Comparison of ENCODE assay signal across 21 cellular contexts in genomic region chr4:156764846-156765245, GRCh38.
A peak's percentile ranks its signal among the peaks of the same experiment; 100 is the strongest.
DNase-seq lines count a peak whose midpoint lies in the region; ATAC-seq and TF ChIP-seq lines count a peak whose summit lies in the region.
"Had no signal": no experiment of that assay in that cellular context is flagged by ENCODE, and none has a peak within 500 bp of the region (broad histone marks: within the 10 kb centered on the region; RNA-seq: fewer than 3 reads in every experiment).

No MANE protein-coding gene starts in this region.

- peak overlapping the region; percentile 15; the same call in 1 of the 2 replicates for H4K5ac ChIP-seq in IMR-90 (ENCODE audit: low read depth, low read length)

- peak overlapping the region; percentile 61; the same call in 1 of the 2 replicates for H2BK120ac ChIP-seq in IMR-90 (ENCODE audit: low read depth, low read length)

- peak overlapping the region in 1 of 2 experiments; percentile 62; a peak in 1 of 4 replicates for H4K8ac ChIP-seq in IMR-90 (ENCODE audit: low read depth in 2 of 2, low read length in 2 of 2)

- H3K9me3 Mint-ChIP-seq in brain = peaks cover 0 to 2% (median 0%) of the 10 kb centered on the region in 5 experiments

- peaks cover 69% of the 10 kb centered on the region for H3K4me1 Mint-ChIP-seq in brain
- H3K4me1 Mint-ChIP-seq: B cell had no signal

- H4K91ac ChIP-seq in IMR-90 (ENCODE audit: insufficient read depth, low read depth, low read length) = no peak overlapping the region

- peak overlapping the region; percentile 77; the same call in 1 of the 2 replicates for H2AK5ac ChIP-seq in IMR-90 (ENCODE audit: low read depth, low read length)

- peak overlapping the region; percentile 86 for H2BK5ac ChIP-seq in IMR-90 (ENCODE audit: low read depth, low read length, poor library complexity, severe bottlenecking)

- peak overlapping the region in 3 of 5 experiments; percentile 0 to 30 (median 22) for H3K27ac Mint-ChIP-seq in brain
- H3K27ac Mint-ChIP-seq: B cell, CD14-positive monocyte had no signal

- peaks cover 3 to 15% of the 10 kb centered on the region in 2 experiments; a peak in 3 of 4 replicates for H3K79me1 ChIP-seq in IMR-90 (ENCODE audit: low read depth in 1 of 2, low read length in 2 of 2)

- H2AFZ ChIP-seq in IMR-90 (replicated peaks; ENCODE audit: low read length, poor library complexity) (no peak overlapping the region), osteoblast (ENCODE audit: low read length) (no peak overlapping the region)

- TF ChIP-seq CTCF in IMR-90 (conservative IDR thresholded peaks at IDR 0.05; ENCODE audit: low read depth, low read length) (no peak), brain (conservative IDR thresholded peaks at IDR 0.05) (no peak), osteoblast (IDR thresholded peaks at IDR 0.05; ENCODE audit: extremely low read depth, low read depth, low read length) (no peak)

- no TSS peak for BruUV-seq in IMR-90 (replicated peaks; lab: Mats Ljungman, UMichigan)

- intact Hi-C loops in IMR-90 (cut with micrococcal nuclease) = no loop called here

- H3K9me3 ChIP-seq in IMR-90 (ENCODE audit: control insufficient read depth, insufficient read depth, low read length) (no peaks in the 10 kb centered on the region), osteoblast (ENCODE audit: low read depth, low read length) (no peaks in the 10 kb centered on the region)
- H3K9me3 ChIP-seq: A549 had no signal

- H3K4me2 ChIP-seq in IMR-90 (ENCODE audit: low read depth, low read length) (no peak overlapping the region), osteoblast (ENCODE audit: insufficient read depth, low read length) (no peak overlapping the region)
- H3K4me2 ChIP-seq: A549, KMS-11 had no signal

- H3K27me3 Mint-ChIP-seq in brain = no peaks in the 10 kb centered on the region
- H3K27me3 Mint-ChIP-seq: B cell had no signal

- ATAC-seq in IMR-90 (ENCODE audit: low read depth) (no peak), HG03520 (IDR thresholded peaks at IDR 0.05; ENCODE audit: unreplicated experiment) (no peak), HG03139 (IDR thresholded peaks at IDR 0.05; ENCODE audit: unreplicated experiment) (no peak)
- ATAC-seq: A549, Right ventricle myocardium inferior had no signal

- H3K4me3 ChIP-seq in IMR-90 (ENCODE audit: insufficient read depth, low read depth, low read length) (no peak overlapping the region), osteoblast (ENCODE audit: insufficient read depth, low read length) (no peak overlapping the region)
- H3K4me3 ChIP-seq: A549 had no signal

- peak overlapping the region; percentile 72; the same call in 1 of the 2 replicates for H3K4ac ChIP-seq in IMR-90 (ENCODE audit: low read depth, low read length)

- H3K36me3 ChIP-seq in IMR-90 (ENCODE audit: control insufficient read depth, insufficient read depth, low read length) = peaks cover 3% of the 10 kb centered on the region
- H3K36me3 ChIP-seq in osteoblast (ENCODE audit: insufficient read depth, low read length) = peaks cover 19% of the 10 kb centered on the region

- in situ Hi-C loops in IMR-90 (cut with MboI; ENCODE audit: low sequenced_read_pairs) = loop anchor here (25.0 kb wide), 1 partner anchor 803 kb away; the partner anchor contains the start of gene CTSO

- no peak overlapping the region for H2BK15ac ChIP-seq in IMR-90 (ENCODE audit: low read depth, low read length)

- no peak for TF ChIP-seq RAD21 in IMR-90 (IDR thresholded peaks at IDR 0.05; ENCODE audit: low read length)

- DNase-seq in DMS114 treated with DMSO at 0.1 percent for 48 hours (lab: John Stamatoyannopoulos, UW; ENCODE audit: unreplicated experiment) (peak; percentile 87), IMR-90 (no peak), osteoblast (ENCODE audit: insufficient read length, low spot score, missing footprints) (no peak), globus pallidus (ENCODE audit: low spot score) (no peak), NCI-H2171 (lab: John Stamatoyannopoulos, UW) (no peak)
- DNase-seq: DMS79, H7, NCI-H1105, NCI-H146, NCI-H2029 treated with DMSO at 0.1 percent for 48 hours, NCI-H2171 treated with DMSO at 0.1 percent for 48 hours, NCI-H526, OCI-M1 had no signal

- H2BK20ac ChIP-seq in IMR-90 (ENCODE audit: low read depth, low read length) = peak overlapping the region; percentile 75; the same call in 1 of the 2 replicates

- H2AK9ac ChIP-seq in IMR-90 (replicated peaks; ENCODE audit: low read depth, low read length, poor library complexity) = no peak overlapping the region

- H3K27me3 ChIP-seq in IMR-90 (ENCODE audit: control insufficient read depth, insufficient read depth, low read length) (no peaks in the 10 kb centered on the region), osteoblast (ENCODE audit: insufficient read depth, low read length) (no peaks in the 10 kb centered on the region)

- H3K56ac ChIP-seq in IMR-90 (ENCODE audit: extremely low read depth, insufficient read depth, low read length) = no peak overlapping the region

- no peak overlapping the region for H3K23ac ChIP-seq in IMR-90 (ENCODE audit: low read depth, low read length)

- POLR2A ChIA-PET in IMR-90 (lab: Charles Lee; ENCODE audit: unreplicated experiment) = no interaction called here

- peaks cover 5% of the 10 kb centered on the region for H3K9me1 ChIP-seq in IMR-90 (ENCODE audit: insufficient read depth, low read length)

- dilution Hi-C loops in IMR-90 (cut with HindIII; ENCODE audit: low sequenced_read_pairs, unreplicated experiment) = no loop called here

- peak overlapping the region; percentile 75; the same call in 1 of the 2 replicates for H3K14ac ChIP-seq in IMR-90 (replicated peaks; ENCODE audit: low read depth, low read length)

- peaks cover 15% of the 10 kb centered on the region for H3K79me2 ChIP-seq in osteoblast (ENCODE audit: insufficient read depth, low read length)

- no peaks in the 10 kb centered on the region for H4K20me1 ChIP-seq in IMR-90 (ENCODE audit: insufficient read depth, low read length)
- no peaks in the 10 kb centered on the region for H4K20me1 ChIP-seq in osteoblast (ENCODE audit: insufficient read depth, low read length)

- CTCF ChIA-PET in IMR-90 (lab: Yijun Ruan, JAX) = no interaction called here

- no peak for TF ChIP-seq POLR2A in IMR-90 (IDR thresholded peaks at IDR 0.05; ENCODE audit: low read depth, low read length)

- no peak overlapping the region for H3K9ac ChIP-seq in IMR-90 (ENCODE audit: low read depth, low read length)
- H3K9ac ChIP-seq: KMS-11 had no signal

- H3K4me3 Mint-ChIP-seq in brain = no peak overlapping the region
- H3K4me3 Mint-ChIP-seq: B cell, CD14-positive monocyte had no signal

- no peak overlapping the region for H3K27ac ChIP-seq in IMR-90 (ENCODE audit: insufficient read depth, low read length)
- peak overlapping the region; percentile 38 for H3K27ac ChIP-seq in osteoblast (ENCODE audit: low read depth, low read length)
- H3K27ac ChIP-seq: A549, KMS-11 had no signal

- WGBS in IMR-90 (ENCODE audit: extremely low coverage in 2 of 2, insufficient read length in 1 of 2), 2 experiments = no CpG with 5 or more reads among the region's 2 CpGs

- H3K18ac ChIP-seq in IMR-90 (ENCODE audit: low read depth, low read length) = peak overlapping the region; percentile 38; the same call in 1 of the 2 replicates

- H3K4me1 ChIP-seq in IMR-90 (ENCODE audit: control insufficient read depth, insufficient read depth, low read length) = peaks cover 4% of the 10 kb centered on the region
- peaks cover 32% of the 10 kb centered on the region for H3K4me1 ChIP-seq in osteoblast (ENCODE audit: insufficient read depth, low read length)

- H3K36me3 Mint-ChIP-seq in brain = peaks cover 41% of the 10 kb centered on the region

TF ChIP-seq in IMR-90, 13 proteins besides CTCF, POLR2A, EP300 and RAD21:
- TF ChIP-seq NFE2L2 (IDR thresholded peaks at IDR 0.05; ENCODE audit: low read depth, low read length) (no peak), RFX5 (IDR thresholded peaks at IDR 0.05; ENCODE audit: low read depth, low read length) (no peak), CHD1 (IDR thresholded peaks at IDR 0.05; ENCODE audit: low read depth, low read length) (no peak), USF2 (IDR thresholded peaks at IDR 0.05; ENCODE audit: low read depth, low read length) (no peak), BHLHE40 (IDR thresholded peaks at IDR 0.05; ENCODE audit: low read depth, low read length) (no peak), CEBPB (IDR thresholded peaks at IDR 0.05; ENCODE audit: low read depth, low read length) (no peak), FOS (IDR thresholded peaks at IDR 0.05; ENCODE audit: low read depth, low read length) (no peak), RCOR1 (IDR thresholded peaks at IDR 0.05; ENCODE audit: insufficient replicate concordance, low read length) (no peak), SMC3 (IDR thresholded peaks at IDR 0.05; ENCODE audit: low read depth, low read length) (no peak), MAZ (IDR thresholded peaks at IDR 0.05; ENCODE audit: borderline replicate concordance, low read depth, low read length) (no peak)
